Comparison of ENCODE assay signal across 8 cellular contexts in the genomic region with DNA sequence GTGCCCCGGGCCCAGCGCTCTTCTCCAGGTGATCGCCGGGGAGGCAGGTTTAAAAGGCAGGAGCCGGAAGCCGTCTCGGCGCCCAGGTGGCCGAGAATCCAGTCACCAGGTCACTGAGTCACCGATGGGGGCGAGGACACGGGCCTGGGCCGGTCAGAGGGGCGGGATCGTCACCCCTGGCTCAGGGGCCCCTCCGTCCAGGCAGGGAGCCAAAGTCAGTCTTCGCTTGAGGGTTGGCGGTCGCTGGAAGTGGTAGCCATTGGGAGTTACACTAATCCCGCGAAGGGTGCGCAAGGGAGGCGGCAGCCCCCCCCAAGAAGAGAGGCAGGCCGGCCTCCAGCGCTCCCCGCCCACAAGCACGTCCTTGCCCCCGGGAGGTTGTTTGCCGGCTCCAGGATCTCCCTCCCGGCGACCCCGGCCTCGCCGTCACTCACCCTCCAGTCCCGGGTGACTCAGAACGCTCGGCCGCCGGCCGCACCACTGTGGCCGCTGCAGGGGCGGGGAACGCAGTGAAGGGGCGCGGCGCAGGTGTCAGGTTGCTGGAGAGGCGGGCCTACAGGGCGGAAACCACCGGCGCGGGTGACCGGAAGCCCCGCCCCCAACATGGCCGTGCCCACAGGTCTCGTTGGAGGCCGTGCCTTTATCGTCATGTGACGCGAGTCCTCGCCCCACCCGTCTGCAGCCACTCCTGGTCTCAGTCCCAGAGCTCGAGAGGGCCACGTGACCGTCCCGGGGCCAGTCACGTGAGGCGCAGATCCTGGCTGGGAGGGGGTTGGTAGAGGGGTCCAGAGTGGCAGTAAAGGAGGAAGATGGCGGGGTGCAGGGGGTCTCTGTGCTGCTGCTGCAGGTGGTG. TPM values are rescaled to one million over a fixed set of nuclear protein-coding genes. Genes with fewer than 3 reads are reported as not detected.
DNase-seq lines count a peak whose midpoint lies in the region; ATAC-seq and TF ChIP-seq lines count a peak whose summit lies in the region.

A gene with protein sequence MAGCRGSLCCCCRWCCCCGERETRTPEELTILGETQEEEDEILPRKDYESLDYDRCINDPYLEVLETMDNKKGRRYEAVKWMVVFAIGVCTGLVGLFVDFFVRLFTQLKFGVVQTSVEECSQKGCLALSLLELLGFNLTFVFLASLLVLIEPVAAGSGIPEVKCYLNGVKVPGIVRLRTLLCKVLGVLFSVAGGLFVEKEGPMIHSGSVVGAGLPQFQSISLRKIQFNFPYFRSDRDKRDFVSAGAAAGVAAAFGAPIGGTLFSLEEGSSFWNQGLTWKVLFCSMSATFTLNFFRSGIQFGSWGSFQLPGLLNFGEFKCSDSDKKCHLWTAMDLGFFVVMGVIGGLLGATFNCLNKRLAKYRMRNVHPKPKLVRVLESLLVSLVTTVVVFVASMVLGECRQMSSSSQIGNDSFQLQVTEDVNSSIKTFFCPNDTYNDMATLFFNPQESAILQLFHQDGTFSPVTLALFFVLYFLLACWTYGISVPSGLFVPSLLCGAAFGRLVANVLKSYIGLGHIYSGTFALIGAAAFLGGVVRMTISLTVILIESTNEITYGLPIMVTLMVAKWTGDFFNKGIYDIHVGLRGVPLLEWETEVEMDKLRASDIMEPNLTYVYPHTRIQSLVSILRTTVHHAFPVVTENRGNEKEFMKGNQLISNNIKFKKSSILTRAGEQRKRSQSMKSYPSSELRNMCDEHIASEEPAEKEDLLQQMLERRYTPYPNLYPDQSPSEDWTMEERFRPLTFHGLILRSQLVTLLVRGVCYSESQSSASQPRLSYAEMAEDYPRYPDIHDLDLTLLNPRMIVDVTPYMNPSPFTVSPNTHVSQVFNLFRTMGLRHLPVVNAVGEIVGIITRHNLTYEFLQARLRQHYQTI (plus strand): TSS at position 738 of the 853 bp plus-strand sequence. CDS start 72 bp downstream, at position 810.
TSS of gene MTHFR (minus strand) at position 511 of the 853 bp plus-strand sequence. CDS start 2,848 bp downstream, outside the sequence.

- CTCF ChIA-PET in PC-9 (lab: Charles Lee): no interaction called here

- H3K36me3 ChIP-seq in PC-9 (ENCODE audit: low read depth) (no peaks in the 10 kb centered on the region), esophagus (ENCODE audit: control insufficient read depth in 2 of 2, insufficient read depth in 2 of 2, low read length in 1 of 2) (peaks cover 2 to 9% of the 10 kb centered on the region in 2 donors), muscle layer of colon (ENCODE audit: insufficient read depth, low read length) (peaks cover 13% of the 10 kb centered on the region)

- no peaks in the 10 kb centered on the region for H3K9me3 Mint-ChIP-seq in activated T-cell treated with anti-CD3 and anti-CD28 coated beads, Interleukin-2, amount 50 U/mL, for 24 hours

- peaks cover 29% of the 10 kb centered on the region for H3K79me2 ChIP-seq in PC-9 (ENCODE audit: low read depth)

- H3K36me3 Mint-ChIP-seq in activated T-cell treated with anti-CD3 and anti-CD28 coated beads, Interleukin-2, amount 50 U/mL, for 24 hours (ENCODE audit: low read depth): peaks cover 60% of the 10 kb centered on the region

- intact Hi-C loops in PC-9 (cut with micrococcal nuclease; ENCODE audit: unreplicated experiment): loop anchor here (1.0 to 5.0 kb wide), 5 partner anchors 14 to 533 kb away; partner anchors contain the start of genes AGTRAP, FBXO6 and UBIAD1

- H3K9me3 ChIP-seq in PC-9 (ENCODE audit: insufficient read depth, low read depth) (no peaks in the 10 kb centered on the region), esophagus (ENCODE audit: control insufficient read depth in 2 of 2, insufficient read depth in 1 of 2, low read depth in 1 of 2, low read length in 1 of 2) (no peaks in the 10 kb centered on the region), muscle layer of colon (ENCODE audit: low read length) (no peaks in the 10 kb centered on the region)

- H3K4me1 ChIP-seq in PC-9 (replicated peaks; ENCODE audit: insufficient read depth): peaks cover 27% of the 10 kb centered on the region; the same call in 1 of the 2 replicates
- H3K4me1 ChIP-seq in esophagus (ENCODE audit: control insufficient read depth in 2 of 2, insufficient read depth in 2 of 2, low read length in 1 of 2): peaks cover 4 to 10% of the 10 kb centered on the region in 2 donors
- H3K4me1 ChIP-seq in muscle layer of colon (ENCODE audit: insufficient read depth, low read length): peaks cover 41% of the 10 kb centered on the region

- H3K9me2 ChIP-seq in PC-9 (ENCODE audit: insufficient read depth): no peaks in the 10 kb centered on the region

- peak; percentile 100 for DNase-seq in DMS153 (lab: John Stamatoyannopoulos, UW)
- peak; percentile 97 for DNase-seq in Jurkat, Clone E6-1 (ENCODE audit: low read depth, low spot score)
- peak; percentile 92 to 100 for DNase-seq in PC-9
- DNase-seq in activated T-cell treated with anti-CD3 and anti-CD28 coated beads, Interleukin-2, amount 50 U/mL, for 24 hours: peak; percentile 98
- peak; percentile 96 for DNase-seq in stimulated activated CD8-positive, alpha-beta memory T cell treated with anti-CD3 and anti-CD28 coated beads, Interleukin-7, amount 100 ng/mL, for 24 hours (ENCODE audit: low read depth)

- TF ChIP-seq CTCF in PC-9 (conservative IDR thresholded peaks at IDR 0.05): no peak

- no peaks in the 10 kb centered on the region for H3K27me3 Mint-ChIP-seq in activated T-cell treated with anti-CD3 and anti-CD28 coated beads, Interleukin-2, amount 50 U/mL, for 24 hours

- peak within 1 kb of the TSS; percentile 92 for H3K4me3 ChIP-seq in Jurkat, Clone E6-1 (ENCODE audit: low read length)
- peak within 1 kb of the TSS; percentile 87 for H3K4me3 ChIP-seq in PC-9
- peak within 1 kb of the TSS; percentile 73 to 78 for H3K4me3 ChIP-seq in esophagus (ENCODE audit: low read depth in 1 of 2, low read length in 2 of 2)
- peak within 1 kb of the TSS; percentile 97 to 98 for H3K4me3 ChIP-seq in muscle layer of colon (ENCODE audit: low read depth in 1 of 2, low read length in 2 of 2)

- peaks cover 63% of the 10 kb centered on the region for H3K4me1 Mint-ChIP-seq in activated T-cell treated with anti-CD3 and anti-CD28 coated beads, Interleukin-2, amount 50 U/mL, for 24 hours (ENCODE audit: low read depth)

- H3K27me3 ChIP-seq in PC-9 (ENCODE audit: insufficient read depth, low read depth) (no peaks in the 10 kb centered on the region), esophagus (ENCODE audit: control insufficient read depth in 1 of 2, insufficient read depth in 2 of 2, low read length in 2 of 2) (no peaks in the 10 kb centered on the region), muscle layer of colon (ENCODE audit: control insufficient read depth in 1 of 2, insufficient read depth in 2 of 2, low read length in 2 of 2) (no peaks in the 10 kb centered on the region)

- H3K27ac ChIP-seq in PC-9: peak within 1 kb of the TSS; percentile 82
- peak within 1 kb of the TSS; percentile 97 to 98 for H3K27ac ChIP-seq in esophagus (ENCODE audit: low read depth in 2 of 2, low read length in 1 of 2)
- peak within 1 kb of the TSS; percentile 93 for H3K27ac ChIP-seq in muscle layer of colon (ENCODE audit: low read depth, low read length)

- H3K9ac ChIP-seq in muscle layer of colon (ENCODE audit: low read length): peak within 1 kb of the TSS; percentile 95

- peaks cover 8% of the 10 kb centered on the region; the same call in 1 of the 2 replicates for H3F3A ChIP-seq in PC-9 (ENCODE audit: insufficient read depth, low read depth)

- POLR2A ChIA-PET in PC-9 (lab: Charles Lee; ENCODE audit: unreplicated experiment): no interaction called here

- ATAC-seq in GM21619 (IDR thresholded peaks at IDR 0.05; ENCODE audit: unreplicated experiment): peak; percentile 71

- no TSS peak for BruUV-seq in PC-9 (replicated peaks; lab: Mats Ljungman, UMichigan)

- peak within 1 kb of the TSS; percentile 85 for H2AFZ ChIP-seq in PC-9

- H3K27ac Mint-ChIP-seq in activated T-cell treated with anti-CD3 and anti-CD28 coated beads, Interleukin-2, amount 50 U/mL, for 24 hours: peak within 1 kb of the TSS; percentile 98

- peak within 1 kb of the TSS; percentile 91 for H3K4me2 ChIP-seq in PC-9

- 0% methylated on average over 66 to 68 of the region's 68 CpGs for WGBS in esophagus, 2 donors

- peak within 1 kb of the TSS; percentile 96 for H3K4me3 Mint-ChIP-seq in activated T-cell treated with anti-CD3 and anti-CD28 coated beads, Interleukin-2, amount 50 U/mL, for 24 hours

- H4K20me1 ChIP-seq in PC-9 (ENCODE audit: insufficient read depth): no peaks in the 10 kb centered on the region

RNA-seq across cellular contexts. Expression of the first gene that starts in this region (rescaled TPM):
- 10.8 TPM for polyA plus RNA-seq in Jurkat, Clone E6-1 (2012; ENCODE audit: insufficient read depth, insufficient read length)
- 14.8 and 16.7 TPM in 2 replicates for total RNA-seq in PC-9 (2021)
- polyA plus RNA-seq in esophagus: 1 to 10 TPM; 4.9 to 9.1 TPM

RNA-seq across cellular contexts. Expression of gene MTHFR, which starts in this region (rescaled TPM):
- 11.0 TPM for polyA plus RNA-seq in Jurkat, Clone E6-1 (2012; ENCODE audit: insufficient read depth, insufficient read length)
- 15.8 and 22.2 TPM in 2 replicates for total RNA-seq in PC-9 (2021)
- 1 to 10 TPM; 8.2 to 9.4 TPM for polyA plus RNA-seq in esophagus

Comparison
In these comparisons a context has a peak if more than half of its experiments do, and no peak if none do; other contexts are left out.
1. Peak in every context shown above with its lines: DNase-seq, ATAC-seq, H3K4me3 ChIP-seq and H3K27ac ChIP-seq.